1 cellular context compared by ENCODE assay signal in the genomic region with DNA sequence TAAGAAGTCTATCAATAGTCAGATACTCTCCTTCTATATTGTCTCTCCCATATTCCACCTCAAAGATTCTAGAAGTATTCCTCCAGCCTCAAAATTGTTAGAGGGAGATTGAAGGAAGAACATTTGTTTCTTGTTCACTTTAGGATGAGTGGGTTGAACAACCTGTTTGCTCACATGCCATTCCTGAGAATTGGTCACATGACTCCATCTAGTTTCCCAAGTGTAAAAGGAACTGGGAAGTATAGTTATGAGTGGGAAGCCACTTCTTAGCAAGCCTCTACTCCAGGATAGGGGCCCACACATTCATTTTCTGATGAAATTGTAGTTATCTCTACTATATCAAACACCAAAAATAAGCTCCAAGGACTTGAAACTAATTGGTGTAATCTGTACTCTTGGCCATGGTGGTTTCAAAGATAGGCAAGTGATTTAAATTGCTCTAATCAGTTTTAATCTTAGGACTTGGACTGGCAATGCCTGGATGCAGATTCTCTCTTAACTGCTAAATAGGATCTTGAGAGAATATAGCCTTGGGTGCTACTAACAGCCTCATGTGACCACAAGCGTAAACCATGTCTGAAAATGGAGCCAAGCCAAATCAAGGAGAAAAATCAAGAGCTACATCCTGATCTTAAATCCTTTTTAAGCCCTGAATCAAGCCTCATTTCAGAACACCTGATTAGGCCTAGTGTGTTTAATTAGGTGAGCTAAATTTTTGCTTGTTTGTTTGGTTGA.
TF ChIP-seq lines count a peak whose summit lies in the region.

No MANE protein-coding gene starts in this region.

TF ChIP-seq in K562, 482 proteins besides CTCF, POLR2A, EP300 and RAD21 (continued from another document):
- TF ChIP-seq, protein P1, sequence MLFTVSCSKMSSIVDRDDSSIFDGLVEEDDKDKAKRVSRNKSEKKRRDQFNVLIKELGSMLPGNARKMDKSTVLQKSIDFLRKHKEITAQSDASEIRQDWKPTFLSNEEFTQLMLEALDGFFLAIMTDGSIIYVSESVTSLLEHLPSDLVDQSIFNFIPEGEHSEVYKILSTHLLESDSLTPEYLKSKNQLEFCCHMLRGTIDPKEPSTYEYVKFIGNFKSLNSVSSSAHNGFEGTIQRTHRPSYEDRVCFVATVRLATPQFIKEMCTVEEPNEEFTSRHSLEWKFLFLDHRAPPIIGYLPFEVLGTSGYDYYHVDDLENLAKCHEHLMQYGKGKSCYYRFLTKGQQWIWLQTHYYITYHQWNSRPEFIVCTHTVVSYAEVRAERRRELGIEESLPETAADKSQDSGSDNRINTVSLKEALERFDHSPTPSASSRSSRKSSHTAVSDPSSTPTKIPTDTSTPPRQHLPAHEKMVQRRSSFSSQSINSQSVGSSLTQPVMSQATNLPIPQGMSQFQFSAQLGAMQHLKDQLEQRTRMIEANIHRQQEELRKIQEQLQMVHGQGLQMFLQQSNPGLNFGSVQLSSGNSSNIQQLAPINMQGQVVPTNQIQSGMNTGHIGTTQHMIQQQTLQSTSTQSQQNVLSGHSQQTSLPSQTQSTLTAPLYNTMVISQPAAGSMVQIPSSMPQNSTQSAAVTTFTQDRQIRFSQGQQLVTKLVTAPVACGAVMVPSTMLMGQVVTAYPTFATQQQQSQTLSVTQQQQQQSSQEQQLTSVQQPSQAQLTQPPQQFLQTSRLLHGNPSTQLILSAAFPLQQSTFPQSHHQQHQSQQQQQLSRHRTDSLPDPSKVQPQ (CRISPR knock-in tag; IDR thresholded peaks at IDR 0.05; ENCODE audit: borderline replicate concordance), result no peak
